12 cellular contexts compared by ENCODE assay signal in genomic region chr14:104967144-104967413, GRCh38. TPM values are rescaled to one million over a fixed set of nuclear protein-coding genes. Genes with fewer than 3 reads are reported as not detected.
DNase-seq lines count a peak whose midpoint lies in the region; ATAC-seq and TF ChIP-seq lines count a peak whose summit lies in the region.
"Had no signal": no experiment of that assay in that cellular context is flagged by ENCODE, and none has a peak within 500 bp of the region (broad histone marks: within the 10 kb centered on the region; RNA-seq: fewer than 3 reads in every experiment).

No MANE protein-coding gene starts in this region.

- H3K4me3 ChIP-seq in heart left ventricle, result peak overlapping the region in 7 of 12 donors; percentile 34 to 59 (median 41)
- no peak overlapping the region for H3K4me3 ChIP-seq in osteoblast (ENCODE audit: insufficient read depth, low read length)
- H3K4me3 ChIP-seq in vagina, result peak overlapping the region; percentile 64 to 76

- H3K4me2 ChIP-seq in osteoblast (ENCODE audit: insufficient read depth, low read length), result peak overlapping the region; percentile 82

- H3K9me3 ChIP-seq in heart left ventricle (no peaks in the 10 kb centered on the region), osteoblast (ENCODE audit: low read depth, low read length) (no peaks in the 10 kb centered on the region), vagina (no peaks in the 10 kb centered on the region)

- H3K4me1 ChIP-seq in heart left ventricle (peaks cover 3 to 41% (median 24%) of the 10 kb centered on the region in 12 donors), osteoblast (ENCODE audit: insufficient read depth, low read length) (peaks cover 20% of the 10 kb centered on the region), vagina (peaks cover 58% of the 10 kb centered on the region)

- H2AFZ ChIP-seq in osteoblast (ENCODE audit: low read length), result peak overlapping the region; percentile 77

- WGBS in heart left ventricle, 4 donors, result 16 to 36% (median 32%) methylated on average over 3 to 7 of the region's 7 CpGs

- no peaks in the 10 kb centered on the region for H4K20me1 ChIP-seq in osteoblast (ENCODE audit: insufficient read depth, low read length)

- no peaks in the 10 kb centered on the region for H3K36me3 ChIP-seq in heart left ventricle
- no peaks in the 10 kb centered on the region for H3K36me3 ChIP-seq in osteoblast (ENCODE audit: insufficient read depth, low read length)
- no peaks in the 10 kb centered on the region for H3K36me3 ChIP-seq in vagina

- H3K27ac ChIP-seq in heart left ventricle (peak overlapping the region in 11 of 12 donors; percentile 22 to 94 (median 48)), osteoblast (ENCODE audit: low read depth, low read length) (no peak overlapping the region), vagina (peak overlapping the region; percentile 99)
- H3K27ac ChIP-seq: 22Rv1 had no signal

- TF ChIP-seq POLR2A in heart left ventricle (IDR thresholded peaks at IDR 0.05) (no peak), vagina (IDR thresholded peaks at IDR 0.05) (no peak)

- DNase-seq in DMS79 treated with DMSO at 0.1 percent for 48 hours (lab: John Stamatoyannopoulos, UW) (peak; percentile 49), DMS79 (lab: John Stamatoyannopoulos, UW) (no peak), heart left ventricle (peak in 3 of 5 donors; percentile 26 to 62 (median 48)), osteoblast (ENCODE audit: insufficient read length, low spot score, missing footprints) (peak; percentile 22), vagina (ENCODE audit: extremely low spot score in 2 of 2) (no peak)
- no peak for DNase-seq in stimulated activated CD4-positive, alpha-beta T cell treated with anti-CD3 and anti-CD28 coated beads, Interleukin-15, amount 100 ng/mL, for 24 hours
- DNase-seq: NCI-H1930; NK-92 treated with Interleukin-12 subunit alpha and Interleukin-12 subunit beta, amount 100 ng/mL, for 24 hours had no signal

- peaks cover 4% of the 10 kb centered on the region for H3K79me2 ChIP-seq in osteoblast (ENCODE audit: insufficient read depth, low read length)

- TF ChIP-seq CTCF in heart left ventricle (IDR thresholded peaks at IDR 0.05), result no peak
- TF ChIP-seq CTCF in osteoblast (IDR thresholded peaks at IDR 0.05; ENCODE audit: extremely low read depth, low read depth, low read length), result no peak
- TF ChIP-seq CTCF in vagina (IDR thresholded peaks at IDR 0.05), result no peak

- peak in 3 of 4 donors; percentile 3 to 23 (median 5) for ATAC-seq in heart left ventricle
- no peak for ATAC-seq in HG03442 (IDR thresholded peaks at IDR 0.05; ENCODE audit: unreplicated experiment)
- ATAC-seq in GM19455 (IDR thresholded peaks at IDR 0.05; ENCODE audit: unreplicated experiment), result no peak

- H3K27me3 ChIP-seq in heart left ventricle (peaks cover 0 to 12% (median 0%) of the 10 kb centered on the region in 9 donors), osteoblast (ENCODE audit: insufficient read depth, low read length) (no peaks in the 10 kb centered on the region), vagina (no peaks in the 10 kb centered on the region)

- intact Hi-C loops in heart left ventricle (cut with DNase I), result loop anchor here in 3 of 10 donors (2.0 to 5.0 kb wide), 2 partner anchors 34 to 35 kb away; no protein-coding TSS in a partner anchor
- intact Hi-C loops in vagina (cut with DNase I), result loop anchor here (5.0 kb wide), 1 partner anchor 35 kb away; no protein-coding TSS in a partner anchor

RNA-seq across cellular contexts. Expression of gene AHNAK2, which starts 11.1 kb away (rescaled TPM):
- total RNA-seq in heart left ventricle (10 to 100 TPM in 2 of 9 donors, 1 to 10 TPM in 7; 1.5 to 22.3 (median 3.7) TPM), osteoblast (30.8 and 31.8 TPM in 2 replicates), vagina (180 TPM)
- polyA plus RNA-seq in heart left ventricle, result 1 to 10 TPM; 2.2 to 2.5 TPM

RNA-seq across cellular contexts. Expression of gene CLBA1, which starts 18.5 kb away (rescaled TPM):
- 1 to 10 TPM in 7 of 9 donors, under 1 TPM in 2; 0.76 to 3.7 (median 2.6) TPM for total RNA-seq in heart left ventricle
- polyA plus RNA-seq in heart left ventricle, result 1 to 10 TPM; 1.3 to 3.7 TPM
- total RNA-seq in osteoblast, result 11.5 and 12.3 TPM in 2 replicates
- total RNA-seq in vagina, result 4.7 TPM

RNA-seq across cellular contexts. Expression of gene PLD4, which starts 42.4 kb away (rescaled TPM):
- total RNA-seq in heart left ventricle (1 to 10 TPM in 1 of 9 donors, under 1 TPM in 4, not detected in 4; 0.25 to 1.5 (median 0.40) TPM), osteoblast (not detected in 2 replicates), vagina (not detected)
- under 1 TPM in 1 of 2 donors, not detected in 1; 0.12 TPM for polyA plus RNA-seq in heart left ventricle
- total RNA-seq: LHCN-M2 had no signal

RNA-seq across cellular contexts. Expression of gene CDCA4, which starts 53.8 kb away (rescaled TPM):
- 1 to 10 TPM; 1.4 to 6.0 (median 2.4) TPM for total RNA-seq in heart left ventricle
- polyA plus RNA-seq in heart left ventricle, result 1 to 10 TPM; 2.3 to 3.3 TPM
- total RNA-seq in osteoblast, result 13.3 and 13.8 TPM in 2 replicates
- total RNA-seq in vagina, result 15.2 TPM

Comparison
In these comparisons a context has a peak if more than half of its experiments do, and no peak if none do; other contexts are left out.
1. DNase-seq: peak in DMS79 treated with DMSO at 0.1 percent for 48 hours (single experiment), heart left ventricle (3 of 5) and osteoblast (single experiment); none in DMS79 (single experiment), vagina (0 of 2) and stimulated activated CD4-positive, alpha-beta T cell treated with anti-CD3 and anti-CD28 coated beads, Interleukin-15, amount 100 ng/mL, for 24 hours (single experiment).
2. ATAC-seq: peak in heart left ventricle (3 of 4); none in HG03442 (single experiment) and GM19455 (single experiment).